In the genomic region with DNA sequence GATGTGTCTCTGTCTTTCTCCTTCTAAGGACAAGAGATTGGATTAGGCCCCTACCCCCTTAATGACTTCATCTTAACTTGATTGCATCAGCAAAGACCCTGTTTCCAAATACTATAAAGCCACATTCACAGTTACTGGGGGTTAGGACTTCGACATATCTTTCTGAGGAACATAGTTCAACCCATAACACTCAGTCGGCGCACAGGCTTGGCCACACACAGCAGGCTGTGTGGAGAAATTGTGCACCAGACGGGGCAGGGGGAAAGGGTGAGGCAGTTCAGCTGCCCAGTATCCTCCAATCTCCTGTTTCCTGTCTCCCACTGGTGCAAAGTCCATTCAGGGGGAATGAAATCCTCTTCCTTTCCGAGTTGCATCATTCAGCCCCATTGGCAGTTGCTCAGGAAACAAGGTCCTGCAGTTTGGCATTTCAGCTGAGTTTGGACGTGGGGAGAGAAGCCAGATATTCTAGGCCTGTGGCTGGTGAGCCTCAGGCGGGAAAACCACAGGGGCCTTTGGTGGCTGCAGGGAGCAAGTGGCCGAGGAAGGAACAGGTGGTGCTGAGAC, we compare ENCODE assay signal across 1 cellular context.
A peak's percentile ranks its signal among the peaks of the same experiment; 100 is the strongest.
TF ChIP-seq lines count a peak whose summit lies in the region.

No MANE protein-coding gene starts in this region.

TF ChIP-seq in HepG2, 621 proteins besides CTCF, POLR2A, EP300 and RAD21 (continued from another document and continues in another):
- TF ChIP-seq, protein P1, sequence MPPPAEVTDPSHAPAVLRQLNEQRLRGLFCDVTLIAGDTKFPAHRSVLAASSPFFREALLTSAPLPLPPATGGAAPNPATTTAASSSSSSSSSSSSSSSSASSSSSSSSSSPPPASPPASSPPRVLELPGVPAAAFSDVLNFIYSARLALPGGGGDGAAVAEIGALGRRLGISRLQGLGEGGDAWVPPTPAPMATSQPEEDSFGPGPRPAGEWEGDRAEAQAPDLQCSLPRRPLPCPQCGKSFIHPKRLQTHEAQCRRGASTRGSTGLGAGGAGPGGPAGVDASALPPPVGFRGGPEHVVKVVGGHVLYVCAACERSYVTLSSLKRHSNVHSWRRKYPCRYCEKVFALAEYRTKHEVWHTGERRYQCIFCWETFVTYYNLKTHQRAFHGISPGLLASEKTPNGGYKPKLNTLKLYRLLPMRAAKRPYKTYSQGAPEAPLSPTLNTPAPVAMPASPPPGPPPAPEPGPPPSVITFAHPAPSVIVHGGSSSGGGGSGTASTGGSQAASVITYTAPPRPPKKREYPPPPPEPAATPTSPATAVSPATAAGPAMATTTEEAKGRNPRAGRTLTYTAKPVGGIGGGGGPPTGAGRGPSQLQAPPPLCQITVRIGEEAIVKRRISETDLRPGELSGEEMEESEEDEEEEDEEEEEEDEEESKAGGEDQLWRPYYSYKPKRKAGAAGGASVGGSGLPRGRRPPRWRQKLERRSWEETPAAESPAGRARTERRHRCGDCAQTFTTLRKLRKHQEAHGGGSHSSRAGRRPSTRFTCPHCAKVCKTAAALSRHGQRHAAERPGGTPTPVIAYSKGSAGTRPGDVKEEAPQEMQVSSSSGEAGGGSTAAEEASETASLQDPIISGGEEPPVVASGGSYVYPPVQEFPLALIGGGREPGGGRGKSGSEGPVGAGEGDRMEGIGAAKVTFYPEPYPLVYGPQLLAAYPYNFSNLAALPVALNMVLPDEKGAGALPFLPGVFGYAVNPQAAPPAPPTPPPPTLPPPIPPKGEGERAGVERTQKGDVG (CRISPR knock-in tag; IDR thresholded peaks at IDR 0.05; ENCODE audit: borderline replicate concordance) = no peak
- TF ChIP-seq NFIB (CRISPR knock-in tag; IDR thresholded peaks at IDR 0.05; ENCODE audit: borderline replicate concordance) (no peak), ZNF34 (CRISPR knock-in tag; IDR thresholded peaks at IDR 0.05; ENCODE audit: borderline replicate concordance) (peak; percentile 94), ZFP36 (IDR thresholded peaks at IDR 0.05; ENCODE audit: borderline replicate concordance, low read depth, low read length, partially characterized antibody) (no peak), YEATS2 (CRISPR knock-in tag; IDR thresholded peaks at IDR 0.05; ENCODE audit: borderline replicate concordance) (peak; percentile 50; the same call in 1 of the 2 replicates), ZNF777 (CRISPR knock-in tag; IDR thresholded peaks at IDR 0.05) (0 out of 2 replicates have a peak, but pooled peaks have one; percentile 34), ZNF205 (CRISPR knock-in tag; IDR thresholded peaks at IDR 0.05) (no peak; the same call in 1 of the 2 replicates), MAZ (IDR thresholded peaks at IDR 0.05; ENCODE audit: borderline replicate concordance, low read depth, low read length) (no peak), MAZ (CRISPR knock-in tag; IDR thresholded peaks at IDR 0.05; ENCODE audit: low read depth) (peak; percentile 48), ZNF556 (CRISPR knock-in tag; IDR thresholded peaks at IDR 0.05; ENCODE audit: borderline replicate concordance) (peak; percentile 76), TAF1 (CRISPR knock-in tag; IDR thresholded peaks at IDR 0.05) (no peak), MTA3 (CRISPR knock-in tag; IDR thresholded peaks at IDR 0.05) (no peak), LCORL (IDR thresholded peaks at IDR 0.05) (0 out of 2 replicates have a peak, but pooled peaks have one; percentile 18), LCORL (CRISPR knock-in tag; IDR thresholded peaks at IDR 0.05) (peak; percentile 98), ZNF564 (CRISPR knock-in tag; IDR thresholded peaks at IDR 0.05) (0 out of 2 replicates have a peak, but pooled peaks have one; percentile 50), DPF2 (CRISPR knock-in tag; IDR thresholded peaks at IDR 0.05; ENCODE audit: borderline replicate concordance, low read depth) (peak; percentile 67; the same call in 1 of the 2 replicates), FOSL2 (CRISPR knock-in tag; IDR thresholded peaks at IDR 0.05) (peak; percentile 74), POLR2AphosphoS5 (IDR thresholded peaks at IDR 0.05; ENCODE audit: low read depth, low read length) (peak; percentile 48; the same call in 1 of the 2 replicates)
- TF ChIP-seq, protein P2, sequence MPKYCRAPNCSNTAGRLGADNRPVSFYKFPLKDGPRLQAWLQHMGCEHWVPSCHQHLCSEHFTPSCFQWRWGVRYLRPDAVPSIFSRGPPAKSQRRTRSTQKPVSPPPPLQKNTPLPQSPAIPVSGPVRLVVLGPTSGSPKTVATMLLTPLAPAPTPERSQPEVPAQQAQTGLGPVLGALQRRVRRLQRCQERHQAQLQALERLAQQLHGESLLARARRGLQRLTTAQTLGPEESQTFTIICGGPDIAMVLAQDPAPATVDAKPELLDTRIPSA (CRISPR knock-in tag; IDR thresholded peaks at IDR 0.05; ENCODE audit: borderline replicate concordance) = 0 out of 2 replicates have a peak, but pooled peaks have one; percentile 46
- TF ChIP-seq, protein P3, sequence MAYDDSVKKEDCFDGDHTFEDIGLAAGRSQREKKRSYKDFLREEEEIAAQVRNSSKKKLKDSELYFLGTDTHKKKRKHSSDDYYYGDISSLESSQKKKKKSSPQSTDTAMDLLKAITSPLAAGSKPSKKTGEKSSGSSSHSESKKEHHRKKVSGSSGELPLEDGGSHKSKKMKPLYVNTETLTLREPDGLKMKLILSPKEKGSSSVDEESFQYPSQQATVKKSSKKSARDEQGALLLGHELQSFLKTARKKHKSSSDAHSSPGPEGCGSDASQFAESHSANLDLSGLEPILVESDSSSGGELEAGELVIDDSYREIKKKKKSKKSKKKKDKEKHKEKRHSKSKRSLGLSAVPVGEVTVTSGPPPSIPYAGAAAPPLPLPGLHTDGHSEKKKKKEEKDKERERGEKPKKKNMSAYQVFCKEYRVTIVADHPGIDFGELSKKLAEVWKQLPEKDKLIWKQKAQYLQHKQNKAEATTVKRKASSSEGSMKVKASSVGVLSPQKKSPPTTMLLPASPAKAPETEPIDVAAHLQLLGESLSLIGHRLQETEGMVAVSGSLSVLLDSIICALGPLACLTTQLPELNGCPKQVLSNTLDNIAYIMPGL (CRISPR knock-in tag; IDR thresholded peaks at IDR 0.05; ENCODE audit: borderline replicate concordance in 1 of 2, low read depth in 1 of 2) = peak; percentile 27 to 48; a peak in 1 of 4 replicates
- TF ChIP-seq, protein P4, sequence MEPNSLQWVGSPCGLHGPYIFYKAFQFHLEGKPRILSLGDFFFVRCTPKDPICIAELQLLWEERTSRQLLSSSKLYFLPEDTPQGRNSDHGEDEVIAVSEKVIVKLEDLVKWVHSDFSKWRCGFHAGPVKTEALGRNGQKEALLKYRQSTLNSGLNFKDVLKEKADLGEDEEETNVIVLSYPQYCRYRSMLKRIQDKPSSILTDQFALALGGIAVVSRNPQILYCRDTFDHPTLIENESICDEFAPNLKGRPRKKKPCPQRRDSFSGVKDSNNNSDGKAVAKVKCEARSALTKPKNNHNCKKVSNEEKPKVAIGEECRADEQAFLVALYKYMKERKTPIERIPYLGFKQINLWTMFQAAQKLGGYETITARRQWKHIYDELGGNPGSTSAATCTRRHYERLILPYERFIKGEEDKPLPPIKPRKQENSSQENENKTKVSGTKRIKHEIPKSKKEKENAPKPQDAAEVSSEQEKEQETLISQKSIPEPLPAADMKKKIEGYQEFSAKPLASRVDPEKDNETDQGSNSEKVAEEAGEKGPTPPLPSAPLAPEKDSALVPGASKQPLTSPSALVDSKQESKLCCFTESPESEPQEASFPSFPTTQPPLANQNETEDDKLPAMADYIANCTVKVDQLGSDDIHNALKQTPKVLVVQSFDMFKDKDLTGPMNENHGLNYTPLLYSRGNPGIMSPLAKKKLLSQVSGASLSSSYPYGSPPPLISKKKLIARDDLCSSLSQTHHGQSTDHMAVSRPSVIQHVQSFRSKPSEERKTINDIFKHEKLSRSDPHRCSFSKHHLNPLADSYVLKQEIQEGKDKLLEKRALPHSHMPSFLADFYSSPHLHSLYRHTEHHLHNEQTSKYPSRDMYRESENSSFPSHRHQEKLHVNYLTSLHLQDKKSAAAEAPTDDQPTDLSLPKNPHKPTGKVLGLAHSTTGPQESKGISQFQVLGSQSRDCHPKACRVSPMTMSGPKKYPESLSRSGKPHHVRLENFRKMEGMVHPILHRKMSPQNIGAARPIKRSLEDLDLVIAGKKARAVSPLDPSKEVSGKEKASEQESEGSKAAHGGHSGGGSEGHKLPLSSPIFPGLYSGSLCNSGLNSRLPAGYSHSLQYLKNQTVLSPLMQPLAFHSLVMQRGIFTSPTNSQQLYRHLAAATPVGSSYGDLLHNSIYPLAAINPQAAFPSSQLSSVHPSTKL (CRISPR knock-in tag; IDR thresholded peaks at IDR 0.05) = peak; percentile 93
- TF ChIP-seq, protein P5, sequence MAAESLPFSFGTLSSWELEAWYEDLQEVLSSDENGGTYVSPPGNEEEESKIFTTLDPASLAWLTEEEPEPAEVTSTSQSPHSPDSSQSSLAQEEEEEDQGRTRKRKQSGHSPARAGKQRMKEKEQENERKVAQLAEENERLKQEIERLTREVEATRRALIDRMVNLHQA (CRISPR knock-in tag; IDR thresholded peaks at IDR 0.05) = 0 out of 2 replicates have a peak, but pooled peaks have one; percentile 24
- TF ChIP-seq, protein P6, sequence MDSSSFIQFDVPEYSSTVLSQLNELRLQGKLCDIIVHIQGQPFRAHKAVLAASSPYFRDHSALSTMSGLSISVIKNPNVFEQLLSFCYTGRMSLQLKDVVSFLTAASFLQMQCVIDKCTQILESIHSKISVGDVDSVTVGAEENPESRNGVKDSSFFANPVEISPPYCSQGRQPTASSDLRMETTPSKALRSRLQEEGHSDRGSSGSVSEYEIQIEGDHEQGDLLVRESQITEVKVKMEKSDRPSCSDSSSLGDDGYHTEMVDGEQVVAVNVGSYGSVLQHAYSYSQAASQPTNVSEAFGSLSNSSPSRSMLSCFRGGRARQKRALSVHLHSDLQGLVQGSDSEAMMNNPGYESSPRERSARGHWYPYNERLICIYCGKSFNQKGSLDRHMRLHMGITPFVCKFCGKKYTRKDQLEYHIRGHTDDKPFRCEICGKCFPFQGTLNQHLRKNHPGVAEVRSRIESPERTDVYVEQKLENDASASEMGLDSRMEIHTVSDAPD (CRISPR knock-in tag; IDR thresholded peaks at IDR 0.05) = peak; percentile 78
- TF ChIP-seq, protein P7, sequence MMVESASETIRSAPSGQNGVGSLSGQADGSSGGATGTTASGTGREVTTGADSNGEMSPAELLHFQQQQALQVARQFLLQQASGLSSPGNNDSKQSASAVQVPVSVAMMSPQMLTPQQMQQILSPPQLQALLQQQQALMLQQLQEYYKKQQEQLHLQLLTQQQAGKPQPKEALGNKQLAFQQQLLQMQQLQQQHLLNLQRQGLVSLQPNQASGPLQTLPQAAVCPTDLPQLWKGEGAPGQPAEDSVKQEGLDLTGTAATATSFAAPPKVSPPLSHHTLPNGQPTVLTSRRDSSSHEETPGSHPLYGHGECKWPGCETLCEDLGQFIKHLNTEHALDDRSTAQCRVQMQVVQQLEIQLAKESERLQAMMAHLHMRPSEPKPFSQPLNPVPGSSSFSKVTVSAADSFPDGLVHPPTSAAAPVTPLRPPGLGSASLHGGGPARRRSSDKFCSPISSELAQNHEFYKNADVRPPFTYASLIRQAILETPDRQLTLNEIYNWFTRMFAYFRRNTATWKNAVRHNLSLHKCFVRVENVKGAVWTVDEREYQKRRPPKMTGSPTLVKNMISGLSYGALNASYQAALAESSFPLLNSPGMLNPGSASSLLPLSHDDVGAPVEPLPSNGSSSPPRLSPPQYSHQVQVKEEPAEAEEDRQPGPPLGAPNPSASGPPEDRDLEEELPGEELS (CRISPR knock-in tag; IDR thresholded peaks at IDR 0.05) = peak; percentile 72; the same call in 1 of the 2 replicates
- TF ChIP-seq, protein P8, sequence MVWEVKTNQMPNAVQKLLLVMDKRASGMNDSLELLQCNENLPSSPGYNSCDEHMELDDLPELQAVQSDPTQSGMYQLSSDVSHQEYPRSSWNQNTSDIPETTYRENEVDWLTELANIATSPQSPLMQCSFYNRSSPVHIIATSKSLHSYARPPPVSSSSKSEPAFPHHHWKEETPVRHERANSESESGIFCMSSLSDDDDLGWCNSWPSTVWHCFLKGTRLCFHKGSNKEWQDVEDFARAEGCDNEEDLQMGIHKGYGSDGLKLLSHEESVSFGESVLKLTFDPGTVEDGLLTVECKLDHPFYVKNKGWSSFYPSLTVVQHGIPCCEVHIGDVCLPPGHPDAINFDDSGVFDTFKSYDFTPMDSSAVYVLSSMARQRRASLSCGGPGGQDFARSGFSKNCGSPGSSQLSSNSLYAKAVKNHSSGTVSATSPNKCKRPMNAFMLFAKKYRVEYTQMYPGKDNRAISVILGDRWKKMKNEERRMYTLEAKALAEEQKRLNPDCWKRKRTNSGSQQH (CRISPR knock-in tag; IDR thresholded peaks at IDR 0.05; ENCODE audit: low read depth) = no peak
- TF ChIP-seq, protein P9, sequence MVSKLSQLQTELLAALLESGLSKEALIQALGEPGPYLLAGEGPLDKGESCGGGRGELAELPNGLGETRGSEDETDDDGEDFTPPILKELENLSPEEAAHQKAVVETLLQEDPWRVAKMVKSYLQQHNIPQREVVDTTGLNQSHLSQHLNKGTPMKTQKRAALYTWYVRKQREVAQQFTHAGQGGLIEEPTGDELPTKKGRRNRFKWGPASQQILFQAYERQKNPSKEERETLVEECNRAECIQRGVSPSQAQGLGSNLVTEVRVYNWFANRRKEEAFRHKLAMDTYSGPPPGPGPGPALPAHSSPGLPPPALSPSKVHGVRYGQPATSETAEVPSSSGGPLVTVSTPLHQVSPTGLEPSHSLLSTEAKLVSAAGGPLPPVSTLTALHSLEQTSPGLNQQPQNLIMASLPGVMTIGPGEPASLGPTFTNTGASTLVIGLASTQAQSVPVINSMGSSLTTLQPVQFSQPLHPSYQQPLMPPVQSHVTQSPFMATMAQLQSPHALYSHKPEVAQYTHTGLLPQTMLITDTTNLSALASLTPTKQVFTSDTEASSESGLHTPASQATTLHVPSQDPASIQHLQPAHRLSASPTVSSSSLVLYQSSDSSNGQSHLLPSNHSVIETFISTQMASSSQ (IDR thresholded peaks at IDR 0.05; ENCODE audit: low read depth) = no peak
- TF ChIP-seq, protein P9 (CRISPR knock-in tag; IDR thresholded peaks at IDR 0.05; ENCODE audit: borderline replicate concordance) = peak; percentile 51; the same call in 1 of the 2 replicates
- TF ChIP-seq, protein P10, sequence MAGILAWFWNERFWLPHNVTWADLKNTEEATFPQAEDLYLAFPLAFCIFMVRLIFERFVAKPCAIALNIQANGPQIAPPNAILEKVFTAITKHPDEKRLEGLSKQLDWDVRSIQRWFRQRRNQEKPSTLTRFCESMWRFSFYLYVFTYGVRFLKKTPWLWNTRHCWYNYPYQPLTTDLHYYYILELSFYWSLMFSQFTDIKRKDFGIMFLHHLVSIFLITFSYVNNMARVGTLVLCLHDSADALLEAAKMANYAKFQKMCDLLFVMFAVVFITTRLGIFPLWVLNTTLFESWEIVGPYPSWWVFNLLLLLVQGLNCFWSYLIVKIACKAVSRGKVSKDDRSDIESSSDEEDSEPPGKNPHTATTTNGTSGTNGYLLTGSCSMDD (CRISPR knock-in tag; IDR thresholded peaks at IDR 0.05) = no peak
